1 cellular context compared by ENCODE assay signal in the genomic region with DNA sequence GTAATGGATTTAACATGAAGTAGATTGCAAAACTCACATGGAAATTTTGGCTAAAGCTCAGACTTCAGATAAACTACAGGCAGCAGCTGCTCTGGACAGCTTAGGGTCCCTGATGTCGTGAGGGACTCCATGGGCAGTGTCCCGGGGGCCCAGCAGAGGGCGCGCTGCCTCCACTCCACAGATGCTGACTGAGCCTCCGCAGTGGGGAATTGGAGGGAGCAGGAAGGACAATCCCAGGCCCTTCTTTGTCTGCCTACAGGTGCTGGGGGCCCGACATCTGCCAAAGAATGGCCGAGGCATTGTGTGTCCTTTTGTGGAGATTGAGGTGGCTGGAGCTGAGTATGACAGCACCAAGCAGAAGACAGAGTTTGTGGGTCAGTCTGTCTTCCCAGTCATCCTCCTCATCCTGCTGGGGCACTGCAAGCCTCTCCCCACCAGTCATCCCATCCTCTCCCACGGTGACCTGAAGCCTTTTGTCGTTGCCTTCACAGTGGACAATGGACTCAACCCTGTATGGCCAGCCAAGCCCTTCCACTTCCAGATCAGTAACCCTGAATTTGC.
TF ChIP-seq lines count a peak whose summit lies in the region.

No MANE protein-coding gene starts in this region.

TF ChIP-seq in HepG2, 621 proteins besides CTCF, POLR2A, EP300 and RAD21 (continued from another document and continues in another):
- TF ChIP-seq, protein P1, sequence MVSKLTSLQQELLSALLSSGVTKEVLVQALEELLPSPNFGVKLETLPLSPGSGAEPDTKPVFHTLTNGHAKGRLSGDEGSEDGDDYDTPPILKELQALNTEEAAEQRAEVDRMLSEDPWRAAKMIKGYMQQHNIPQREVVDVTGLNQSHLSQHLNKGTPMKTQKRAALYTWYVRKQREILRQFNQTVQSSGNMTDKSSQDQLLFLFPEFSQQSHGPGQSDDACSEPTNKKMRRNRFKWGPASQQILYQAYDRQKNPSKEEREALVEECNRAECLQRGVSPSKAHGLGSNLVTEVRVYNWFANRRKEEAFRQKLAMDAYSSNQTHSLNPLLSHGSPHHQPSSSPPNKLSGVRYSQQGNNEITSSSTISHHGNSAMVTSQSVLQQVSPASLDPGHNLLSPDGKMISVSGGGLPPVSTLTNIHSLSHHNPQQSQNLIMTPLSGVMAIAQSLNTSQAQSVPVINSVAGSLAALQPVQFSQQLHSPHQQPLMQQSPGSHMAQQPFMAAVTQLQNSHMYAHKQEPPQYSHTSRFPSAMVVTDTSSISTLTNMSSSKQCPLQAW (CRISPR knock-in tag; IDR thresholded peaks at IDR 0.05): peak; percentile 25; the same call in 1 of the 2 replicates
- peak; percentile 60 for TF ChIP-seq SPEN (CRISPR knock-in tag; IDR thresholded peaks at IDR 0.05; ENCODE audit: low read depth)
- TF ChIP-seq ZNF446 (CRISPR knock-in tag; IDR thresholded peaks at IDR 0.05): peak; percentile 79; the same call in 1 of the 2 replicates
- TF ChIP-seq MAFF (IDR thresholded peaks at IDR 0.05; ENCODE audit: low read depth, low read length): 0 out of 2 replicates have a peak, but pooled peaks have one; percentile 20
- 0 out of 2 replicates have a peak, but pooled peaks have one; percentile 20 for TF ChIP-seq ZNF101 (CRISPR knock-in tag; IDR thresholded peaks at IDR 0.05; ENCODE audit: borderline replicate concordance, low read depth)
- peak; percentile 31; the same call in 1 of the 2 replicates for TF ChIP-seq GATAD1 (CRISPR knock-in tag; IDR thresholded peaks at IDR 0.05)
- TF ChIP-seq POLR2G (IDR thresholded peaks at IDR 0.05; ENCODE audit: low read depth, low read length): no peak; the same call in 1 of the 2 replicates
- TF ChIP-seq KDM3A (CRISPR knock-in tag; IDR thresholded peaks at IDR 0.05; ENCODE audit: low read depth): peak; percentile 31; the same call in 1 of the 2 replicates
- TF ChIP-seq, protein P2, sequence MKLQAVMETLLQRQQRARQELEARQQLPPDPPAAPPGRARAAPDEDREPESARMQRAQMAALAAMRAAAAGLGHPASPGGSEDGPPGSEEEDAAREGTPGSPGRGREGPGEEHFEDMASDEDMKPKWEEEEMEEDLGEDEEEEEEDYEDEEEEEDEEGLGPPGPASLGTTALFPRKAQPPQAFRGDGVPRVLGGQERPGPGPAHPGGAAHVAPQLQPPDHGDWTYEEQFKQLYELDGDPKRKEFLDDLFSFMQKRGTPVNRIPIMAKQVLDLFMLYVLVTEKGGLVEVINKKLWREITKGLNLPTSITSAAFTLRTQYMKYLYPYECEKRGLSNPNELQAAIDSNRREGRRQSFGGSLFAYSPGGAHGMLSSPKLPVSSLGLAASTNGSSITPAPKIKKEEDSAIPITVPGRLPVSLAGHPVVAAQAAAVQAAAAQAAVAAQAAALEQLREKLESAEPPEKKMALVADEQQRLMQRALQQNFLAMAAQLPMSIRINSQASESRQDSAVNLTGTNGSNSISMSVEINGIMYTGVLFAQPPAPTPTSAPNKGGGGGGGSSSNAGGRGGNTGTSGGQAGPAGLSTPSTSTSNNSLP (IDR thresholded peaks at IDR 0.05; ENCODE audit: low read depth, low read length): 0 out of 2 replicates have a peak, but pooled peaks have one; percentile 19
- TF ChIP-seq, protein P3, sequence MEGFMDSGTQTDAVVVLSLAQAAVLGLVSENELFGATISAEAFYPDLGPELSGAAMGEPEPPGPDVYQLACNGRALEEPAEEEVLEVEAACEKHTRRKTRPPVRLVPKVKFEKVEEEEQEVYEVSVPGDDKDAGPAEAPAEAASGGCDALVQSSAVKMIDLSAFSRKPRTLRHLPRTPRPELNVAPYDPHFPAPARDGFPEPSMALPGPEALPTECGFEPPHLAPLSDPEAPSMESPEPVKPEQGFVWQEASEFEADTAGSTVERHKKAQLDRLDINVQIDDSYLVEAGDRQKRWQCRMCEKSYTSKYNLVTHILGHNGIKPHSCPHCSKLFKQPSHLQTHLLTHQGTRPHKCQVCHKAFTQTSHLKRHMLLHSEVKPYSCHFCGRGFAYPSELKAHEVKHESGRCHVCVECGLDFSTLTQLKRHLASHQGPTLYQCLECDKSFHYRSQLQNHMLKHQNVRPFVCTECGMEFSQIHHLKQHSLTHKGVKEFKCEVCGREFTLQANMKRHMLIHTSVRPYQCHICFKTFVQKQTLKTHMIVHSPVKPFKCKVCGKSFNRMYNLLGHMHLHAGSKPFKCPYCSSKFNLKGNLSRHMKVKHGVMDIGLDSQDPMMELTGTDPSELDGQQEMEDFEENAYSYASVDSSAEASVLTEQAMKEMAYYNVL (CRISPR knock-in tag; IDR thresholded peaks at IDR 0.05; ENCODE audit: borderline replicate concordance): no peak; the same call in 1 of the 2 replicates
- no peak for TF ChIP-seq ZNF572 (CRISPR knock-in tag; IDR thresholded peaks at IDR 0.05)
- TF ChIP-seq, protein P4, sequence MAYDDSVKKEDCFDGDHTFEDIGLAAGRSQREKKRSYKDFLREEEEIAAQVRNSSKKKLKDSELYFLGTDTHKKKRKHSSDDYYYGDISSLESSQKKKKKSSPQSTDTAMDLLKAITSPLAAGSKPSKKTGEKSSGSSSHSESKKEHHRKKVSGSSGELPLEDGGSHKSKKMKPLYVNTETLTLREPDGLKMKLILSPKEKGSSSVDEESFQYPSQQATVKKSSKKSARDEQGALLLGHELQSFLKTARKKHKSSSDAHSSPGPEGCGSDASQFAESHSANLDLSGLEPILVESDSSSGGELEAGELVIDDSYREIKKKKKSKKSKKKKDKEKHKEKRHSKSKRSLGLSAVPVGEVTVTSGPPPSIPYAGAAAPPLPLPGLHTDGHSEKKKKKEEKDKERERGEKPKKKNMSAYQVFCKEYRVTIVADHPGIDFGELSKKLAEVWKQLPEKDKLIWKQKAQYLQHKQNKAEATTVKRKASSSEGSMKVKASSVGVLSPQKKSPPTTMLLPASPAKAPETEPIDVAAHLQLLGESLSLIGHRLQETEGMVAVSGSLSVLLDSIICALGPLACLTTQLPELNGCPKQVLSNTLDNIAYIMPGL (CRISPR knock-in tag; IDR thresholded peaks at IDR 0.05; ENCODE audit: borderline replicate concordance in 1 of 2, low read depth in 1 of 2): 0 out of 4 replicates have a peak, but pooled peaks of 1 of the 2 experiments have one; percentile 48
- peak; percentile 57; the same call in 1 of the 2 replicates for TF ChIP-seq SALL1 (CRISPR knock-in tag; IDR thresholded peaks at IDR 0.05)
- 0 out of 2 replicates have a peak, but pooled peaks have one; percentile 33 for TF ChIP-seq ARNT2 (CRISPR knock-in tag; IDR thresholded peaks at IDR 0.05; ENCODE audit: low read depth)
- TF ChIP-seq, protein P5, sequence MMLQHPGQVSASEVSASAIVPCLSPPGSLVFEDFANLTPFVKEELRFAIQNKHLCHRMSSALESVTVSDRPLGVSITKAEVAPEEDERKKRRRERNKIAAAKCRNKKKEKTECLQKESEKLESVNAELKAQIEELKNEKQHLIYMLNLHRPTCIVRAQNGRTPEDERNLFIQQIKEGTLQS (CRISPR knock-in tag; IDR thresholded peaks at IDR 0.05): no peak
- TF ChIP-seq ZNF547 (CRISPR knock-in tag; IDR thresholded peaks at IDR 0.05): 0 out of 2 replicates have a peak, but pooled peaks have one; percentile 65
- peak; percentile 28; the same call in 1 of the 2 replicates for TF ChIP-seq KDM5B (CRISPR knock-in tag; IDR thresholded peaks at IDR 0.05; ENCODE audit: borderline replicate concordance)
- TF ChIP-seq, protein P6, sequence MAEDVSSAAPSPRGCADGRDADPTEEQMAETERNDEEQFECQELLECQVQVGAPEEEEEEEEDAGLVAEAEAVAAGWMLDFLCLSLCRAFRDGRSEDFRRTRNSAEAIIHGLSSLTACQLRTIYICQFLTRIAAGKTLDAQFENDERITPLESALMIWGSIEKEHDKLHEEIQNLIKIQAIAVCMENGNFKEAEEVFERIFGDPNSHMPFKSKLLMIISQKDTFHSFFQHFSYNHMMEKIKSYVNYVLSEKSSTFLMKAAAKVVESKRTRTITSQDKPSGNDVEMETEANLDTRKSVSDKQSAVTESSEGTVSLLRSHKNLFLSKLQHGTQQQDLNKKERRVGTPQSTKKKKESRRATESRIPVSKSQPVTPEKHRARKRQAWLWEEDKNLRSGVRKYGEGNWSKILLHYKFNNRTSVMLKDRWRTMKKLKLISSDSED (CRISPR knock-in tag; IDR thresholded peaks at IDR 0.05): no peak
- TF ChIP-seq, protein P7, sequence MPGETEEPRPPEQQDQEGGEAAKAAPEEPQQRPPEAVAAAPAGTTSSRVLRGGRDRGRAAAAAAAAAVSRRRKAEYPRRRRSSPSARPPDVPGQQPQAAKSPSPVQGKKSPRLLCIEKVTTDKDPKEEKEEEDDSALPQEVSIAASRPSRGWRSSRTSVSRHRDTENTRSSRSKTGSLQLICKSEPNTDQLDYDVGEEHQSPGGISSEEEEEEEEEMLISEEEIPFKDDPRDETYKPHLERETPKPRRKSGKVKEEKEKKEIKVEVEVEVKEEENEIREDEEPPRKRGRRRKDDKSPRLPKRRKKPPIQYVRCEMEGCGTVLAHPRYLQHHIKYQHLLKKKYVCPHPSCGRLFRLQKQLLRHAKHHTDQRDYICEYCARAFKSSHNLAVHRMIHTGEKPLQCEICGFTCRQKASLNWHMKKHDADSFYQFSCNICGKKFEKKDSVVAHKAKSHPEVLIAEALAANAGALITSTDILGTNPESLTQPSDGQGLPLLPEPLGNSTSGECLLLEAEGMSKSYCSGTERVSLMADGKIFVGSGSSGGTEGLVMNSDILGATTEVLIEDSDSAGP (CRISPR knock-in tag; IDR thresholded peaks at IDR 0.05; ENCODE audit: borderline replicate concordance): peak; percentile 32; the same call in 1 of the 2 replicates
- TF ChIP-seq ZNF891 (CRISPR knock-in tag; IDR thresholded peaks at IDR 0.05): peak; percentile 68
- no peak for TF ChIP-seq ZNF878 (CRISPR knock-in tag; IDR thresholded peaks at IDR 0.05)
- 0 out of 2 replicates have a peak, but pooled peaks have one; percentile 25 for TF ChIP-seq ZNF598 (CRISPR knock-in tag; IDR thresholded peaks at IDR 0.05; ENCODE audit: borderline replicate concordance)
- TF ChIP-seq NONO (IDR thresholded peaks at IDR 0.05): no peak
- 0 out of 2 replicates have a peak, but pooled peaks have one; percentile 41 for TF ChIP-seq NONO (CRISPR knock-in tag; conservative IDR thresholded peaks at IDR 0.05)
- TF ChIP-seq NRL (CRISPR knock-in tag; IDR thresholded peaks at IDR 0.05; ENCODE audit: borderline replicate concordance): peak; percentile 51; the same call in 1 of the 2 replicates
- no peak for TF ChIP-seq NR2F6 (IDR thresholded peaks at IDR 0.05)
- peak; percentile 32; the same call in 1 of the 2 replicates for TF ChIP-seq NR2F6 (CRISPR knock-in tag; IDR thresholded peaks at IDR 0.05)
- TF ChIP-seq SP1 (IDR thresholded peaks at IDR 0.05): no peak
- TF ChIP-seq SP1 (CRISPR knock-in tag; IDR thresholded peaks at IDR 0.05): no peak
- peak; percentile 28 for TF ChIP-seq SKI (IDR thresholded peaks at IDR 0.05; ENCODE audit: partially characterized antibody)
- TF ChIP-seq, protein P8, sequence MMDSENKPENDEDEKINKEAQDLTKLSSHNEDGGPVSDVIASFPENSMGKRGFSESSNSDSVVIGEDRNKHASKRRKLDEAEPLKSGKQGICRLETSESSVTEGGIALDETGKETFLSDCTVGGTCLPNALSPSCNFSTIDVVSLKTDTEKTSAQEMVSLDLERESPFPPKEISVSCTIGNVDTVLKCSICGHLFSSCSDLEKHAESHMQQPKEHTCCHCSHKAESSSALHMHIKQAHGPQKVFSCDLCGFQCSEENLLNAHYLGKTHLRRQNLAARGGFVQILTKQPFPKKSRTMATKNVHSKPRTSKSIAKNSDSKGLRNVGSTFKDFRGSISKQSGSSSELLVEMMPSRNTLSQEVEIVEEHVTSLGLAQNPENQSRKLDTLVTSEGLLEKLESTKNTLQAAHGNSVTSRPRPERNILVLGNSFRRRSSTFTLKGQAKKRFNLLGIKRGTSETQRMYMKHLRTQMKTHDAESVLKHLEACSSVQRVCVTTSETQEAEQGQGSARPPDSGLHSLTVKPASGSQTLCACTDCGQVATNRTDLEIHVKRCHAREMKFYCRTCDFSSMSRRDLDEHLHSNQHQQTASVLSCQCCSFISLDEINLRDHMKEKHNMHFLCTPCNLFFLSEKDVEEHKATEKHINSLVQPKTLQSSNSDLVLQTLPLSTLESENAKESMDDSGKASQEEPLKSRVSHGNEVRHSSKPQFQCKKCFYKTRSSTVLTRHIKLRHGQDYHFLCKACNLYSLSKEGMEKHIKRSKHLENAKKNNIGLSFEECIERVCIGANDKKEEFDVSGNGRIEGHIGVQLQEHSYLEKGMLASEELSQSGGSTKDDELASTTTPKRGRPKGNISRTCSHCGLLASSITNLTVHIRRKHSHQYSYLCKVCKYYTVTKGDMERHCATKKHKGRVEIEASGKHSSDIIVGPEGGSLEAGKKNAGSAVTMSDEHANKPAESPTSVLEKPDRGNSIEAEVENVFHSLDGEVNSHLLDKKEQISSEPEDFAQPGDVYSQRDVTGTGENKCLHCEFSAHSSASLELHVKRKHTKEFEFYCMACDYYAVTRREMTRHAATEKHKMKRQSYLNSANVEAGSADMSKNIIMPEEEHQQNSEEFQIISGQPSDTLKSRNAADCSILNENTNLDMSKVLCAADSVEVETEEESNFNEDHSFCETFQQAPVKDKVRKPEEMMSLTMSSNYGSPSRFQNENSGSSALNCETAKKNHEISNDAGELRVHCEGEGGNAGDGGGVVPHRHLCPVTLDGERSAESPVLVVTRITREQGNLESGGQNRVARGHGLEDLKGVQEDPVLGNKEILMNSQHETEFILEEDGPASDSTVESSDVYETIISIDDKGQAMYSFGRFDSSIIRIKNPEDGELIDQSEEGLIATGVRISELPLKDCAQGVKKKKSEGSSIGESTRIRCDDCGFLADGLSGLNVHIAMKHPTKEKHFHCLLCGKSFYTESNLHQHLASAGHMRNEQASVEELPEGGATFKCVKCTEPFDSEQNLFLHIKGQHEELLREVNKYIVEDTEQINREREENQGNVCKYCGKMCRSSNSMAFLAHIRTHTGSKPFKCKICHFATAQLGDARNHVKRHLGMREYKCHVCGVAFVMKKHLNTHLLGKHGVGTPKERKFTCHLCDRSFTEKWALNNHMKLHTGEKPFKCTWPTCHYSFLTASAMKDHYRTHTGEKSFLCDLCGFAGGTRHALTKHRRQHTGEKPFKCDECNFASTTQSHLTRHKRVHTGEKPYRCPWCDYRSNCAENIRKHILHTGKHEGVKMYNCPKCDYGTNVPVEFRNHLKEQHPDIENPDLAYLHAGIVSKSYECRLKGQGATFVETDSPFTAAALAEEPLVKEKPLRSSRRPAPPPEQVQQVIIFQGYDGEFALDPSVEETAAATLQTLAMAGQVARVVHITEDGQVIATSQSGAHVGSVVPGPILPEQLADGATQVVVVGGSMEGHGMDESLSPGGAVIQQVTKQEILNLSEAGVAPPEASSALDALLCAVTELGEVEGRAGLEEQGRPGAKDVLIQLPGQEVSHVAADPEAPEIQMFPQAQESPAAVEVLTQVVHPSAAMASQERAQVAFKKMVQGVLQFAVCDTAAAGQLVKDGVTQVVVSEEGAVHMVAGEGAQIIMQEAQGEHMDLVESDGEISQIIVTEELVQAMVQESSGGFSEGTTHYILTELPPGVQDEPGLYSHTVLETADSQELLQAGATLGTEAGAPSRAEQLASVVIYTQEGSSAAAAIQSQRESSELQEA (CRISPR knock-in tag; IDR thresholded peaks at IDR 0.05; ENCODE audit: not compliant biosample characterization): no peak
- TF ChIP-seq, protein P9, sequence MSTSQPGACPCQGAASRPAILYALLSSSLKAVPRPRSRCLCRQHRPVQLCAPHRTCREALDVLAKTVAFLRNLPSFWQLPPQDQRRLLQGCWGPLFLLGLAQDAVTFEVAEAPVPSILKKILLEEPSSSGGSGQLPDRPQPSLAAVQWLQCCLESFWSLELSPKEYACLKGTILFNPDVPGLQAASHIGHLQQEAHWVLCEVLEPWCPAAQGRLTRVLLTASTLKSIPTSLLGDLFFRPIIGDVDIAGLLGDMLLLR (CRISPR knock-in tag; IDR thresholded peaks at IDR 0.05): peak; percentile 24; the same call in 1 of the 2 replicates
- TF ChIP-seq MAZ (IDR thresholded peaks at IDR 0.05; ENCODE audit: borderline replicate concordance, low read depth, low read length): peak; percentile 36; the same call in 1 of the 2 replicates
- TF ChIP-seq MAZ (CRISPR knock-in tag; IDR thresholded peaks at IDR 0.05; ENCODE audit: low read depth): 0 out of 2 replicates have a peak, but pooled peaks have one; percentile 29
